16 cellular contexts compared by ENCODE assay signal in the genomic region with DNA sequence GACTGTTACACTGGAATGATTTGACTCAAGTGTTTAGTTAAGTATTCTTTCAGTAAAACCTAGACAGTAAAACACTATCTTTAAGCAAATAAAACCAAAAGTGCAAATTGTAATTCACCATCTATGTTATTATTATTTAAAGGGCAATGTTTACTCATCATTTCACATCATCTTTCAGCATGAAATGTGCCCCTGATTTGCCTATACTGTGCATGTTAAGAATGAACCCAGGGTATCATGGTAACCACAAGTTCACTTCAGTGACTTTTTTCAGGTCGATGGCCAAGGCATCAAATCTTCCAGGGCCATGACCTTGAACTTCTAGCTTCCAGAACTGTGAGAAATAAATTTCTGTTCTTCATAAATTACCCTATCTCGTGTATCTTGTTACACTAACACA. TPM values are rescaled to one million over a fixed set of nuclear protein-coding genes. Genes with fewer than 3 reads are reported as not detected.
"Had no signal": no experiment of that assay in that cellular context is flagged by ENCODE, and none has a peak within 500 bp of the region (broad histone marks: within the 10 kb centered on the region; RNA-seq: fewer than 3 reads in every experiment).

No MANE protein-coding gene starts in this region.

- ATAC-seq: natural killer cell treated with Interleukin-12 subunit alpha and Interleukin-12 subunit beta and Interleukin-15 and Interleukin-18, amount 100 ng/mL, for 72 hours; upper lobe of right lung had no signal

- H3K4me1 ChIP-seq: adrenal gland, stomach, upper lobe of right lung had no signal

- FAIRE-seq: colon had no signal

- H3K4me3 ChIP-seq: adrenal gland, left ventricle myocardium inferior, stomach, testis, upper lobe of right lung had no signal

- DNase-seq: activated CD4-positive, alpha-beta T cell treated with anti-CD3 and anti-CD28 coated beads, Interleukin-2, amount 10 ng/mL, durations not matched to agents 7 days and 5 days; activated naive CD4-positive, alpha-beta T cell treated with anti-CD3 and anti-CD28 coated beads, Interleukin-2, amount 10 ng/mL, durations not matched to agents 7 days and 5 days; adrenal gland; caudate nucleus; left ventricle myocardium inferior; mesenchymal stem cell; nucleus accumbens; stimulated activated CD4-positive, alpha-beta T cell treated with anti-CD3 and anti-CD28 coated beads, Interleukin-15, amount 100 ng/mL, for 24 hours; stimulated activated CD4-positive, alpha-beta T cell treated with anti-CD3 and anti-CD28 coated beads, Interleukin-4, amount 100 ng/mL, for 1 hour; stomach; T-helper 2 cell; testis; upper lobe of right lung had no signal

- H3K36me3 Mint-ChIP-seq: activated naive CD4-positive, alpha-beta T cell treated with anti-CD3 and anti-CD28 coated beads, Interleukin-2, amount 10 ng/mL, durations not matched to agents 7 days and 5 days; natural killer cell treated with Interleukin-12 subunit alpha and Interleukin-12 subunit beta and Interleukin-15 and Interleukin-18, amount 100 ng/mL, for 72 hours had no signal

- H3K4me3 Mint-ChIP-seq: activated CD4-positive, alpha-beta T cell treated with anti-CD3 and anti-CD28 coated beads, Interleukin-2, amount 10 ng/mL, durations not matched to agents 7 days and 5 days; activated naive CD4-positive, alpha-beta T cell treated with anti-CD3 and anti-CD28 coated beads, Interleukin-2, amount 10 ng/mL, durations not matched to agents 7 days and 5 days; natural killer cell treated with Interleukin-12 subunit alpha and Interleukin-12 subunit beta and Interleukin-15 and Interleukin-18, amount 100 ng/mL, for 72 hours had no signal

- H3K27me3 ChIP-seq: adrenal gland, stomach, testis, upper lobe of right lung had no signal

- H3K9me3 Mint-ChIP-seq: activated CD4-positive, alpha-beta T cell treated with anti-CD3 and anti-CD28 coated beads, Interleukin-2, amount 10 ng/mL, durations not matched to agents 7 days and 5 days; activated naive CD4-positive, alpha-beta T cell treated with anti-CD3 and anti-CD28 coated beads, Interleukin-2, amount 10 ng/mL, durations not matched to agents 7 days and 5 days; natural killer cell treated with Interleukin-12 subunit alpha and Interleukin-12 subunit beta and Interleukin-15 and Interleukin-18, amount 100 ng/mL, for 72 hours had no signal

- H3K27ac ChIP-seq: adrenal gland, left ventricle myocardium inferior, stomach, testis, upper lobe of right lung had no signal

- H3K27ac Mint-ChIP-seq: activated CD4-positive, alpha-beta T cell treated with anti-CD3 and anti-CD28 coated beads, Interleukin-2, amount 10 ng/mL, durations not matched to agents 7 days and 5 days; activated naive CD4-positive, alpha-beta T cell treated with anti-CD3 and anti-CD28 coated beads, Interleukin-2, amount 10 ng/mL, durations not matched to agents 7 days and 5 days; natural killer cell treated with Interleukin-12 subunit alpha and Interleukin-12 subunit beta and Interleukin-15 and Interleukin-18, amount 100 ng/mL, for 72 hours had no signal

- H3K9me3 ChIP-seq: adrenal gland, left ventricle myocardium inferior, stomach, testis, upper lobe of right lung had no signal

- H3K36me3 ChIP-seq: adrenal gland, left ventricle myocardium inferior, stomach, upper lobe of right lung had no signal

- H3K27me3 Mint-ChIP-seq: activated CD4-positive, alpha-beta T cell treated with anti-CD3 and anti-CD28 coated beads, Interleukin-2, amount 10 ng/mL, durations not matched to agents 7 days and 5 days; activated naive CD4-positive, alpha-beta T cell treated with anti-CD3 and anti-CD28 coated beads, Interleukin-2, amount 10 ng/mL, durations not matched to agents 7 days and 5 days; natural killer cell treated with Interleukin-12 subunit alpha and Interleukin-12 subunit beta and Interleukin-15 and Interleukin-18, amount 100 ng/mL, for 72 hours had no signal

RNA-seq across cellular contexts. Expression of gene HLA-DOB, which starts 2.1 kb away (rescaled TPM):
- total RNA-seq: kidney epithelial cell, left ventricle myocardium inferior had no signal
